Comparison of ENCODE assay signal across 9 cellular contexts in genomic region chr2:86298411-86299390, GRCh38. TPM values are rescaled to one million over a fixed set of nuclear protein-coding genes. Genes with fewer than 3 reads are reported as not detected.
DNase-seq lines count a peak whose midpoint lies in the region; ATAC-seq and TF ChIP-seq lines count a peak whose summit lies in the region.
"Had no signal": no experiment of that assay in that cellular context is flagged by ENCODE, and none has a peak within 500 bp of the region (broad histone marks: within the 10 kb centered on the region; RNA-seq: fewer than 3 reads in every experiment).

No MANE protein-coding gene starts in this region.

- TF ChIP-seq CTCF in coronary artery (IDR thresholded peaks at IDR 0.05) (no peak), thoracic aorta (IDR thresholded peaks at IDR 0.05) (peak; percentile 24)

- no peaks in the 10 kb centered on the region for H3K36me3 ChIP-seq in thoracic aorta

- H3K4me1 ChIP-seq in thoracic aorta (ENCODE audit: control insufficient read depth in 1 of 2, low read depth in 2 of 2), result peaks cover 16 to 40% of the 10 kb centered on the region in 2 donors

- intact Hi-C loops in left colon (cut with DNase I, micrococcal nuclease), result no loop called here

- ATAC-seq in left colon (peak; percentile 46), thoracic aorta (ENCODE audit: insufficient number of reproducible peaks, low FRiP score, low read depth) (no peak)
- ATAC-seq: activated CD4-positive, CD25-positive, alpha-beta regulatory T cell treated with anti-CD3 and anti-CD28 coated beads, Interleukin-2, amount 50 U/mL, for 24 hours had no signal

- H3K4me3 ChIP-seq in coronary artery, result no peak overlapping the region
- no peak overlapping the region for H3K4me3 ChIP-seq in thoracic aorta

- H3K27me3 ChIP-seq in thoracic aorta (replicated peaks; ENCODE audit: insufficient read depth), result no peaks in the 10 kb centered on the region

- DNase-seq in LHCN-M2 (ENCODE audit: low read depth), result peak; percentile 61
- DNase-seq in coronary artery (ENCODE audit: low spot score), result no peak
- no peak for DNase-seq in left colon
- DNase-seq in thoracic aorta (ENCODE audit: low spot score), result no peak
- DNase-seq in DMS153 treated with DMSO at 0.1 percent for 48 hours (lab: John Stamatoyannopoulos, UW; ENCODE audit: unreplicated experiment), result no peak
- DNase-seq in ureter (ENCODE audit: low spot score), result no peak
- DNase-seq in GDM1 (lab: John Stamatoyannopoulos, UW), result no peak

- no peaks in the 10 kb centered on the region for H3K9me3 ChIP-seq in thoracic aorta

- peak overlapping the region; percentile 74 to 78 for H3K27ac ChIP-seq in coronary artery
- H3K27ac ChIP-seq in thoracic aorta, result peak overlapping the region; percentile 64 to 81

RNA-seq across cellular contexts. Expression of gene REEP1, which starts 38.7 kb away (rescaled TPM):
- total RNA-seq in LHCN-M2 (2014; rRNA removed), result 0.38 and 0.52 TPM in 2 replicates
- 0.47 TPM for polyA plus RNA-seq in LHCN-M2 (2012)
- total RNA-seq in left colon, result 1 to 10 TPM; 4.2 to 7.1 TPM
- 10 to 100 TPM; 20.9 to 22.7 TPM for total RNA-seq in thoracic aorta
- total RNA-seq in ureter, result 15.5 TPM
- total RNA-seq: fibroblast of lung had no signal
